12 cellular contexts compared by ENCODE assay signal in genomic region chr20:51503376-51503775, GRCh38.
"Had no signal": no experiment of that assay in that cellular context is flagged by ENCODE, and none has a peak within 500 bp of the region (broad histone marks: within the 10 kb centered on the region; RNA-seq: fewer than 3 reads in every experiment).

No MANE protein-coding gene starts in this region.

- H3K4me1 ChIP-seq: pancreas had no signal

- H3K27me3 Mint-ChIP-seq: activated T-helper 17 cell treated with anti-CD3 and anti-CD28 coated beads, Interleukin-2, amount 50 U/mL, for 72 hours; stimulated activated naive CD8-positive, alpha-beta T cell treated with anti-CD3 and anti-CD28 coated beads, Interleukin-15, Interleukin-2, amounts not matched to agents 100 ng/mL and 50 ng/mL, for 24 hours had no signal

- H3K4me3 Mint-ChIP-seq: activated T-helper 17 cell treated with anti-CD3 and anti-CD28 coated beads, Interleukin-2, amount 50 U/mL, for 72 hours; stimulated activated naive CD8-positive, alpha-beta T cell treated with anti-CD3 and anti-CD28 coated beads, Interleukin-15, Interleukin-2, amounts not matched to agents 100 ng/mL and 50 ng/mL, for 24 hours had no signal

- DNase-seq: activated CD4-positive, alpha-beta T cell treated with anti-CD3 and anti-CD28 coated beads for 4 hours; activated naive CD4-positive, alpha-beta T cell treated with Interleukin-2 at 50 U/mL for 16 hours; pancreas; sigmoid colon; T-helper 1 cell; trophoblast cell had no signal

- H3K9me3 Mint-ChIP-seq: activated T-helper 17 cell treated with anti-CD3 and anti-CD28 coated beads, Interleukin-2, amount 50 U/mL, for 72 hours; stimulated activated naive CD8-positive, alpha-beta T cell treated with anti-CD3 and anti-CD28 coated beads, Interleukin-15, Interleukin-2, amounts not matched to agents 100 ng/mL and 50 ng/mL, for 24 hours had no signal

- H3K27me3 ChIP-seq: esophagus muscularis mucosa, pancreas, sigmoid colon, spleen, suprapubic skin had no signal

- H3K9me3 ChIP-seq: esophagus muscularis mucosa, pancreas, sigmoid colon, spleen, suprapubic skin had no signal

- H3K27ac Mint-ChIP-seq: activated T-helper 17 cell treated with anti-CD3 and anti-CD28 coated beads, Interleukin-2, amount 50 U/mL, for 72 hours; stimulated activated naive CD8-positive, alpha-beta T cell treated with anti-CD3 and anti-CD28 coated beads, Interleukin-15, Interleukin-2, amounts not matched to agents 100 ng/mL and 50 ng/mL, for 24 hours had no signal

- H3K4me3 ChIP-seq: esophagus muscularis mucosa, pancreas, sigmoid colon, spleen, suprapubic skin had no signal

- ATAC-seq: activated T-helper 17 cell treated with anti-CD3 and anti-CD28 coated beads, Interleukin-2, amount 50 U/mL, for 72 hours; pancreas had no signal

- H3K36me3 ChIP-seq: pancreas, sigmoid colon, suprapubic skin had no signal

- H3K27ac ChIP-seq: esophagus muscularis mucosa, pancreas, sigmoid colon, suprapubic skin, VCaP had no signal
